In the genomic region with DNA sequence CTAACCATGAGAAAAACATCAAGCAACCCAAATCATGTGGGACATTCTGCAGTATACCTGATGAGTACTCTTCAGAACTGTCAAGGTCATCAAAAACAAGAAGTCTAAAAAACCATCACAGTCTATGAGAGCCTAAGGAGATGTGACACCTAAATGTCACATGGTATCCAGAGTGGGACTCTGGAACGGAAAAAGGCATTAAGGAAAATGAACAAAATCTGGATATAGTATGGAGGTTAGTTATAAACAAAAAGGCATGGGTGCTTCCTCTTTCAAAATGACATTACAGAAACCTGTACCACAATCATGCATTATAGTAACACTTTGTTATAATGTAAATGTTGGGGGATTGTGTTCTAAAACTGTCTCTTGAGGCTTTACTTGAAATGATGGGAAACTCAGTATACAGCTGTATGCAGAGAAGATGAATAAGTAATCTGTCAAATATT, we compare ENCODE assay signal across 1 cellular context.
A peak's percentile ranks its signal among the peaks of the same experiment; 100 is the strongest.
TF ChIP-seq lines count a peak whose summit lies in the region.

No MANE protein-coding gene starts in this region.

TF ChIP-seq in HepG2, 621 proteins besides CTCF, POLR2A, EP300 and RAD21:
- TF ChIP-seq MAFK (conservative IDR thresholded peaks at IDR 0.05 in 1 of 2, IDR thresholded peaks at IDR 0.05 in 1 of 2; ENCODE audit: low read length in 2 of 2) = peak; percentile 44 to 58; a peak in 2 of 4 replicates
- TF ChIP-seq MAFF (IDR thresholded peaks at IDR 0.05; ENCODE audit: low read depth, low read length) = peak; percentile 10; the same call in 1 of the 2 replicates
- TF ChIP-seq, protein P1, sequence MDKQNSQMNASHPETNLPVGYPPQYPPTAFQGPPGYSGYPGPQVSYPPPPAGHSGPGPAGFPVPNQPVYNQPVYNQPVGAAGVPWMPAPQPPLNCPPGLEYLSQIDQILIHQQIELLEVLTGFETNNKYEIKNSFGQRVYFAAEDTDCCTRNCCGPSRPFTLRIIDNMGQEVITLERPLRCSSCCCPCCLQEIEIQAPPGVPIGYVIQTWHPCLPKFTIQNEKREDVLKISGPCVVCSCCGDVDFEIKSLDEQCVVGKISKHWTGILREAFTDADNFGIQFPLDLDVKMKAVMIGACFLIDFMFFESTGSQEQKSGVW (CRISPR knock-in tag; IDR thresholded peaks at IDR 0.05; ENCODE audit: borderline replicate concordance) = no peak
TF ChIP-seq in HepG2: peak in this region for 2.
